ENCODE assay signal across 14 cellular contexts in the genomic region with DNA sequence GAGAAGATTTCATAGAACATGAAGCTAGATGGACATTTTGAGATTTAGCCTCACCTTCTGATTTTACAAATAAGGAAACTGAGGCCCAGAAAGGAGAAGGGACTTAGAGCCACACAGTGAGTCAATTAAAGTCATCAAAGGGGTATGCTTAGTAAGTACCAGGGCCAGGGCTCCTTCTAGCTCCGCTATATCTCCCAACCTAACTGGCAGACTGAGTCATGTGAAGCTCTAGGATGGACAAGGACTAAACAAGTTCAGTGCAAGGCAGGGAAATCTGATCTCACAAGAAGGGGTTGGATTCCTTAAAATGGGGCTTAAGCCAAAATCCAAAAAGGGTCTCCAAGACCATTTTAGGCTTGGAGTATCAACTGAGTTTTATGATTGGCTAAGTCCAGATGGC.
A peak's percentile ranks its signal among the peaks of the same experiment; 100 is the strongest.
DNase-seq lines count a peak whose midpoint lies in the region; ATAC-seq and TF ChIP-seq lines count a peak whose summit lies in the region.
"Had no signal": no experiment of that assay in that cellular context is flagged by ENCODE, and none has a peak within 500 bp of the region (broad histone marks: within the 10 kb centered on the region; RNA-seq: fewer than 3 reads in every experiment).

No MANE protein-coding gene starts in this region.

- CTCF ChIA-PET in CD4-positive, alpha-beta T cell (lab: Charles Lee) = interaction anchor here (0.6 to 1.8 kb wide), 3 partner anchors 205 to 222 kb away, joined by 3 to 6 read pairs (median 5); partner anchors contain the start of gene PHLDA1

- intact Hi-C loops in CD4-positive, alpha-beta T cell (cut with DNase I, micrococcal nuclease) = loop anchor here (2.0 to 5.0 kb wide), 2 partner anchors 221 to 222 kb away; no protein-coding TSS in a partner anchor
- intact Hi-C loops in activated T-helper 2 cell treated with anti-CD3 and anti-CD28 coated beads, Interferon-gamma antibody, Interleukin-2, Interleukin-4, amounts not matched to agents 10 μg/mL and 5 μg/mL and 100 μg/mL, durations not matched to agents 14 hours and 24 hours and 36 hours (cut with micrococcal nuclease) = loop anchor here (2.0 to 5.0 kb wide), 3 partner anchors 97 to 213 kb away; no protein-coding TSS in a partner anchor

- H3K27me3 ChIP-seq in CD4-positive, alpha-beta T cell (ENCODE audit: control insufficient read depth, insufficient read depth, low read length) = no peaks in the 10 kb centered on the region
- H3K27me3 ChIP-seq in SJSA1 (replicated peaks) (no peaks in the 10 kb centered on the region), foreskin keratinocyte (no peaks in the 10 kb centered on the region), skeletal muscle satellite cell (ENCODE audit: control insufficient read depth, insufficient read depth, low read length) (no peaks in the 10 kb centered on the region)
- H3K27me3 ChIP-seq: neutrophil had no signal

- H3K27ac ChIP-seq in CD4-positive, alpha-beta T cell (ENCODE audit: low read depth, low read length) = no peak overlapping the region
- H3K27ac ChIP-seq in SJSA1 (peak overlapping the region; percentile 47), foreskin keratinocyte (peak overlapping the region; percentile 77)
- H3K27ac ChIP-seq: neutrophil, SK-N-MC had no signal

- H3K4me3 ChIP-seq in SJSA1 = no peak overlapping the region
- no peak overlapping the region for H3K4me3 ChIP-seq in skeletal muscle satellite cell (ENCODE audit: low read length)
- H3K4me3 ChIP-seq: SK-N-MC had no signal

- POLR2A ChIA-PET in CD4-positive, alpha-beta T cell (lab: Charles Lee) = interaction anchor here (0.9 kb wide), 1 partner anchor 221 kb away, joined by 3 read pairs; no protein-coding TSS in a partner anchor

- no peak for TF ChIP-seq CTCF in CD4-positive, alpha-beta T cell (IDR thresholded peaks at IDR 0.05)
- no peak for TF ChIP-seq CTCF in foreskin keratinocyte (conservative IDR thresholded peaks at IDR 0.05)

- no peaks in the 10 kb centered on the region for H3K36me3 ChIP-seq in SJSA1
- H3K36me3 ChIP-seq in skeletal muscle satellite cell (ENCODE audit: insufficient read depth, low read length) = no peaks in the 10 kb centered on the region
- H3K36me3 ChIP-seq: neutrophil had no signal

- H3K9me3 ChIP-seq in CD4-positive, alpha-beta T cell (ENCODE audit: control insufficient read depth, low read length) = no peaks in the 10 kb centered on the region
- no peaks in the 10 kb centered on the region for H3K9me3 ChIP-seq in SJSA1 (replicated peaks)
- H3K9me3 ChIP-seq in skeletal muscle satellite cell (replicated peaks; ENCODE audit: low read length) = no peaks in the 10 kb centered on the region
- H3K9me3 ChIP-seq: neutrophil had no signal

- no peaks in the 10 kb centered on the region for H3K36me3 Mint-ChIP-seq in CD4-positive, alpha-beta T cell (ENCODE audit: low read depth)
- H3K36me3 Mint-ChIP-seq in activated T-helper 2 cell treated with anti-CD3 and anti-CD28 coated beads, Interferon-gamma antibody, Interleukin-2, Interleukin-4, amounts not matched to agents 10 μg/mL and 5 μg/mL and 100 μg/mL, durations not matched to agents 14 hours and 24 hours and 36 hours (ENCODE audit: low read depth) = no peaks in the 10 kb centered on the region
- H3K36me3 Mint-ChIP-seq: activated naive CD8-positive, alpha-beta T cell treated with anti-CD3 and anti-CD28 coated beads, Interleukin-2, amount 10 ng/mL, durations not matched to agents 7 days and 5 days had no signal

- H3K4me1 Mint-ChIP-seq in CD4-positive, alpha-beta T cell (ENCODE audit: low read depth) = peaks cover 5% of the 10 kb centered on the region
- H3K4me1 Mint-ChIP-seq in activated T-helper 2 cell treated with anti-CD3 and anti-CD28 coated beads, Interferon-gamma antibody, Interleukin-2, Interleukin-4, amounts not matched to agents 10 μg/mL and 5 μg/mL and 100 μg/mL, durations not matched to agents 14 hours and 24 hours and 36 hours (ENCODE audit: low read depth) = peaks cover 8% of the 10 kb centered on the region

- DNase-seq in CD4-positive, alpha-beta T cell = no peak
- DNase-seq in SJSA1 (ENCODE audit: low read depth in 1 of 2, low spot score in 2 of 2) (peak in 1 of 2 experiments; percentile 3), foreskin keratinocyte (peak in 1 of 2 donors; percentile 52)
- no peak for DNase-seq in activated T-helper 2 cell treated with anti-CD3 and anti-CD28 coated beads, Interferon-gamma antibody, Interleukin-2, Interleukin-4, amounts not matched to agents 10 μg/mL and 5 μg/mL and 100 μg/mL, durations not matched to agents 14 hours and 24 hours and 36 hours (ENCODE audit: low spot score)
- DNase-seq: activated CD4-positive, CD25-positive, alpha-beta regulatory T cell; activated naive CD8-positive, alpha-beta T cell treated with anti-CD3 and anti-CD28 coated beads, Interleukin-2, amount 10 ng/mL, durations not matched to agents 7 days and 5 days; AML-193; NK-92 treated with Interleukin-12 subunit alpha and Interleukin-12 subunit beta, amount 100 ng/mL, for 24 hours had no signal

- no peaks in the 10 kb centered on the region for H3K9me3 Mint-ChIP-seq in CD4-positive, alpha-beta T cell
- no peaks in the 10 kb centered on the region for H3K9me3 Mint-ChIP-seq in activated T-helper 2 cell treated with anti-CD3 and anti-CD28 coated beads, Interferon-gamma antibody, Interleukin-2, Interleukin-4, amounts not matched to agents 10 μg/mL and 5 μg/mL and 100 μg/mL, durations not matched to agents 14 hours and 24 hours and 36 hours
- H3K9me3 Mint-ChIP-seq: activated naive CD8-positive, alpha-beta T cell treated with anti-CD3 and anti-CD28 coated beads, Interleukin-2, amount 10 ng/mL, durations not matched to agents 7 days and 5 days had no signal

- no peaks in the 10 kb centered on the region for H3K27me3 Mint-ChIP-seq in CD4-positive, alpha-beta T cell
- H3K27me3 Mint-ChIP-seq in activated T-helper 2 cell treated with anti-CD3 and anti-CD28 coated beads, Interferon-gamma antibody, Interleukin-2, Interleukin-4, amounts not matched to agents 10 μg/mL and 5 μg/mL and 100 μg/mL, durations not matched to agents 14 hours and 24 hours and 36 hours (ENCODE audit: low read depth) = peaks cover 9% of the 10 kb centered on the region

- ATAC-seq in CD4-positive, alpha-beta T cell (ENCODE audit: poor library complexity) = no peak
- ATAC-seq in foreskin keratinocyte = peak; percentile 32
- no peak for ATAC-seq in HG03025 (IDR thresholded peaks at IDR 0.05; ENCODE audit: low FRiP score, unreplicated experiment)
- no peak for ATAC-seq in GM18520 (IDR thresholded peaks at IDR 0.05; ENCODE audit: unreplicated experiment)
- no peak for ATAC-seq in HG03521 (IDR thresholded peaks at IDR 0.05; ENCODE audit: unreplicated experiment)

- H3K4me3 Mint-ChIP-seq in CD4-positive, alpha-beta T cell = no peak overlapping the region
- H3K4me3 Mint-ChIP-seq in activated T-helper 2 cell treated with anti-CD3 and anti-CD28 coated beads, Interferon-gamma antibody, Interleukin-2, Interleukin-4, amounts not matched to agents 10 μg/mL and 5 μg/mL and 100 μg/mL, durations not matched to agents 14 hours and 24 hours and 36 hours (ENCODE audit: low read depth) = no peak overlapping the region
- H3K4me3 Mint-ChIP-seq: activated naive CD8-positive, alpha-beta T cell treated with anti-CD3 and anti-CD28 coated beads, Interleukin-2, amount 10 ng/mL, durations not matched to agents 7 days and 5 days had no signal

- peak overlapping the region; percentile 52 for H3K9ac ChIP-seq in skeletal muscle satellite cell (ENCODE audit: low read depth, low read length)

- H3K4me2 ChIP-seq in skeletal muscle satellite cell (ENCODE audit: low read length) = peak overlapping the region; percentile 27

- peaks cover 28% of the 10 kb centered on the region for H3K4me1 ChIP-seq in SJSA1 (replicated peaks)
- peaks cover 35% of the 10 kb centered on the region for H3K4me1 ChIP-seq in foreskin keratinocyte
- H3K4me1 ChIP-seq in skeletal muscle satellite cell (ENCODE audit: control insufficient read depth, insufficient read depth, low read length) = peaks cover 45% of the 10 kb centered on the region

- H3K27ac Mint-ChIP-seq in CD4-positive, alpha-beta T cell = peak overlapping the region; percentile 16
- no peak overlapping the region for H3K27ac Mint-ChIP-seq in activated T-helper 2 cell treated with anti-CD3 and anti-CD28 coated beads, Interferon-gamma antibody, Interleukin-2, Interleukin-4, amounts not matched to agents 10 μg/mL and 5 μg/mL and 100 μg/mL, durations not matched to agents 14 hours and 24 hours and 36 hours
- H3K27ac Mint-ChIP-seq: activated naive CD8-positive, alpha-beta T cell treated with anti-CD3 and anti-CD28 coated beads, Interleukin-2, amount 10 ng/mL, durations not matched to agents 7 days and 5 days had no signal
